28 cellular contexts compared by ENCODE assay signal in the genomic region with DNA sequence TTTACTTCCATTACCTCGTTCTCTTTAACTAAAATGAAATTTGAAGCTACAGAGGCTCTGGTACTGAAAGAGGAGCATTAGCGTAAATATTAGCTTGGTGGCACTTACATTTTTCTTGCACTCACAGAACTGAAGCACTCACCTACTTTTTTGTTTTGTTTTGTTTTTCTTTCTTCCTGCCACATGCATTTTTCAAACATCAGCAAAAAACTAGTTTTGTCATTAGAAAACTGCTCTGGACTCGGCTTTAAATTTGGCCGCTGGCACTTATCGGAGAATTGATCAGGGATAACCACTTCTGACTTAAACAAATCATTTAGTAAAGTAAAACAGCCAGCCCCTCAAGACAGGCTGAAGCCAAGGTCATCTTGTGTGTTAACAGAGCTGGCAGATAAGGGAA.
DNase-seq lines count a peak whose midpoint lies in the region; ATAC-seq and TF ChIP-seq lines count a peak whose summit lies in the region.
"Had no signal": no experiment of that assay in that cellular context is flagged by ENCODE, and none has a peak within 500 bp of the region (broad histone marks: within the 10 kb centered on the region; RNA-seq: fewer than 3 reads in every experiment).

No MANE protein-coding gene starts in this region.

- no peaks in the 10 kb centered on the region for H3K79me1 ChIP-seq in IMR-90 (ENCODE audit: low read depth in 1 of 2, low read length in 2 of 2)

- H3K4me1 ChIP-seq in left ventricle myocardium inferior: peaks cover 24% of the 10 kb centered on the region
- no peaks in the 10 kb centered on the region for H3K4me1 ChIP-seq in IMR-90 (ENCODE audit: control insufficient read depth, insufficient read depth, low read length)
- H3K4me1 ChIP-seq in mammary epithelial cell (ENCODE audit: insufficient read depth, low read length): no peaks in the 10 kb centered on the region
- H3K4me1 ChIP-seq: breast epithelium, parathyroid adenoma, right atrium auricular region, SJSA1, testis had no signal

- no peak for TF ChIP-seq CTCF in left ventricle myocardium inferior (IDR thresholded peaks at IDR 0.05; ENCODE audit: borderline replicate concordance)
- no peak for TF ChIP-seq CTCF in IMR-90 (conservative IDR thresholded peaks at IDR 0.05; ENCODE audit: low read depth, low read length)
- no peak for TF ChIP-seq CTCF in mammary epithelial cell (conservative IDR thresholded peaks at IDR 0.05 in 1 of 2, IDR thresholded peaks at IDR 0.05 in 1 of 2; ENCODE audit: extremely low read depth in 1 of 2, insufficient read depth in 1 of 2, low read depth in 1 of 2, low read length in 2 of 2)

- H4K20me1 ChIP-seq in IMR-90 (ENCODE audit: insufficient read depth, low read length): no peaks in the 10 kb centered on the region
- H4K20me1 ChIP-seq in mammary epithelial cell (ENCODE audit: insufficient read depth, low read length): no peaks in the 10 kb centered on the region

- ATAC-seq in Right ventricle myocardium superior (ENCODE audit: poor library complexity) (peak; percentile 40), IMR-90 (ENCODE audit: low read depth) (no peak)
- ATAC-seq in stimulated activated effector memory CD8-positive, alpha-beta T cell treated with anti-CD3 and anti-CD28 coated beads, Interleukin-12 subunit alpha, Interleukin-12 subunit beta, amount 100 ng/mL, for 72 hours: no peak
- ATAC-seq: esophagus mucosa, GM23338, mucosa of descending colon had no signal

- H3K27me3 Mint-ChIP-seq in activated naive CD8-positive, alpha-beta T cell: no peaks in the 10 kb centered on the region

- POLR2A ChIA-PET in IMR-90 (lab: Charles Lee; ENCODE audit: unreplicated experiment): no interaction called here

- no peak overlapping the region for H2BK15ac ChIP-seq in IMR-90 (ENCODE audit: low read depth, low read length)

- H2BK120ac ChIP-seq in IMR-90 (ENCODE audit: low read depth, low read length): no peak overlapping the region

- no peak overlapping the region for H3K23ac ChIP-seq in IMR-90 (ENCODE audit: low read depth, low read length)

- no peak overlapping the region for H2AK9ac ChIP-seq in IMR-90 (replicated peaks; ENCODE audit: low read depth, low read length, poor library complexity)

- H3K4ac ChIP-seq in IMR-90 (ENCODE audit: low read depth, low read length): no peak overlapping the region

- H3K36me3 Mint-ChIP-seq in activated naive CD8-positive, alpha-beta T cell: peaks cover 46% of the 10 kb centered on the region
- H3K36me3 Mint-ChIP-seq in stimulated activated effector memory CD8-positive, alpha-beta T cell treated with anti-CD3 and anti-CD28 coated beads, Interleukin-12 subunit alpha, Interleukin-12 subunit beta, amount 100 ng/mL, for 72 hours: peaks cover 87% of the 10 kb centered on the region

- no peaks in the 10 kb centered on the region for H3K9me3 Mint-ChIP-seq in activated naive CD8-positive, alpha-beta T cell (ENCODE audit: low read depth)
- no peaks in the 10 kb centered on the region for H3K9me3 Mint-ChIP-seq in stimulated activated effector memory CD8-positive, alpha-beta T cell treated with anti-CD3 and anti-CD28 coated beads, Interleukin-12 subunit alpha, Interleukin-12 subunit beta, amount 100 ng/mL, for 72 hours

- no peaks in the 10 kb centered on the region for H3K9me1 ChIP-seq in IMR-90 (ENCODE audit: insufficient read depth, low read length)

- H3K56ac ChIP-seq in IMR-90 (ENCODE audit: extremely low read depth, insufficient read depth, low read length): no peak overlapping the region

- H3K36me3 ChIP-seq in left ventricle myocardium inferior (peaks cover 87% of the 10 kb centered on the region), IMR-90 (ENCODE audit: control insufficient read depth, insufficient read depth, low read length) (no peaks in the 10 kb centered on the region; the same call in 1 of the 2 replicates), mammary epithelial cell (ENCODE audit: insufficient read depth, low read length) (no peaks in the 10 kb centered on the region)
- H3K36me3 ChIP-seq: breast epithelium, SJSA1 had no signal

- intact Hi-C loops in Right ventricle myocardium superior (cut with DNase I): no loop called here
- intact Hi-C loops in left ventricle myocardium inferior (cut with micrococcal nuclease): no loop called here
- intact Hi-C loops in IMR-90 (cut with micrococcal nuclease): no loop called here
- intact Hi-C loops in mammary epithelial cell (cut with micrococcal nuclease): no loop called here

- H4K5ac ChIP-seq in IMR-90 (ENCODE audit: low read depth, low read length): no peak overlapping the region

- H3K9me3 ChIP-seq in left ventricle myocardium inferior (replicated peaks): peaks cover 12% of the 10 kb centered on the region
- H3K9me3 ChIP-seq in IMR-90 (ENCODE audit: control insufficient read depth, insufficient read depth, low read length): peaks cover 3% of the 10 kb centered on the region; the same call in 1 of the 2 replicates
- peaks cover 20% of the 10 kb centered on the region for H3K9me3 ChIP-seq in mammary epithelial cell (replicated peaks; ENCODE audit: insufficient read depth, low read length)
- H3K9me3 ChIP-seq: mucosa of descending colon, SJSA1, testis had no signal

- H2AFZ ChIP-seq in IMR-90 (replicated peaks; ENCODE audit: low read length, poor library complexity): no peak overlapping the region
- no peak overlapping the region for H2AFZ ChIP-seq in mammary epithelial cell (ENCODE audit: low read depth, low read length)
- H2AFZ ChIP-seq: GM23338, parathyroid adenoma had no signal

- in situ Hi-C loops in IMR-90 (cut with MboI; ENCODE audit: low sequenced_read_pairs) (no loop called here), mammary epithelial cell (cut with MboI; ENCODE audit: low sequenced_read_pairs in 2 of 2) (no loop called here)

- dilution Hi-C loops in IMR-90 (cut with HindIII; ENCODE audit: low sequenced_read_pairs, unreplicated experiment): no loop called here
- dilution Hi-C loops in mammary epithelial cell (cut with HindIII; ENCODE audit: low sequenced_read_pairs): no loop called here

- no peak overlapping the region for H4K91ac ChIP-seq in IMR-90 (ENCODE audit: insufficient read depth, low read depth, low read length)

- H3K4me1 Mint-ChIP-seq in activated naive CD8-positive, alpha-beta T cell (ENCODE audit: low read depth): peaks cover 75% of the 10 kb centered on the region
- H3K4me1 Mint-ChIP-seq in stimulated activated effector memory CD8-positive, alpha-beta T cell treated with anti-CD3 and anti-CD28 coated beads, Interleukin-12 subunit alpha, Interleukin-12 subunit beta, amount 100 ng/mL, for 72 hours: peaks cover 49% of the 10 kb centered on the region
- H3K4me1 Mint-ChIP-seq: GM23338, neural crest cell had no signal

- no CpG with 5 or more reads among the region's 5 CpGs for WGBS in IMR-90 (ENCODE audit: extremely low coverage in 2 of 2, insufficient read length in 1 of 2), 2 experiments
- WGBS in mammary epithelial cell (ENCODE audit: low coverage, missing lambda C conversion rate): 93% methylated on average over 5 of the region's 5 CpGs

- no peak for TF ChIP-seq POLR2A in IMR-90 (IDR thresholded peaks at IDR 0.05; ENCODE audit: low read depth, low read length)

- H3K18ac ChIP-seq in IMR-90 (ENCODE audit: low read depth, low read length): no peak overlapping the region

- no peak overlapping the region for H2AK5ac ChIP-seq in IMR-90 (ENCODE audit: low read depth, low read length)

- no peak overlapping the region for H2BK5ac ChIP-seq in IMR-90 (ENCODE audit: low read depth, low read length, poor library complexity, severe bottlenecking)

- H3K4me3 Mint-ChIP-seq in activated naive CD8-positive, alpha-beta T cell: peak overlapping the region; percentile 35
- peak overlapping the region; percentile 56 for H3K4me3 Mint-ChIP-seq in stimulated activated effector memory CD8-positive, alpha-beta T cell treated with anti-CD3 and anti-CD28 coated beads, Interleukin-12 subunit alpha, Interleukin-12 subunit beta, amount 100 ng/mL, for 72 hours
- H3K4me3 Mint-ChIP-seq: GM23338, HFFc6, neural crest cell had no signal

- H3K27me3 ChIP-seq in left ventricle myocardium inferior (ENCODE audit: low read depth) (no peaks in the 10 kb centered on the region), IMR-90 (ENCODE audit: control insufficient read depth, insufficient read depth, low read length) (no peaks in the 10 kb centered on the region), mammary epithelial cell (ENCODE audit: insufficient read depth, low read length) (no peaks in the 10 kb centered on the region)
- H3K27me3 ChIP-seq: breast epithelium, heart left ventricle, right atrium auricular region, SJSA1, spleen, testis had no signal

- BruUV-seq in IMR-90 (replicated peaks; lab: Mats Ljungman, UMichigan) (no TSS peak), mammary epithelial cell (replicated peaks; lab: Mats Ljungman, UMichigan) (no TSS peak)

- H4K8ac ChIP-seq in IMR-90 (ENCODE audit: low read depth in 2 of 2, low read length in 2 of 2): no peak overlapping the region

- no peak for DNase-seq in Right ventricle myocardium superior
- DNase-seq in left ventricle myocardium inferior: no peak
- no peak for DNase-seq in IMR-90
- DNase-seq in stimulated activated effector memory CD8-positive, alpha-beta T cell treated with anti-CD3 and anti-CD28 coated beads, Interleukin-12 subunit alpha, Interleukin-12 subunit beta, amount 100 ng/mL, for 72 hours (ENCODE audit: low spot score in 2 of 2): no peak
- DNase-seq in nucleus accumbens (lab: John Stamatoyannopoulos, UW): no peak
- DNase-seq in mammary epithelial cell: no peak
- DNase-seq: activated CD4-positive, alpha-beta T cell treated with anti-CD3 and anti-CD28 coated beads for 1 hour; activated effector memory CD4-positive, alpha-beta T cell treated with Interleukin-2 at 50 U/mL for 16 hours; foreskin fibroblast; heart left ventricle; HFFc6; kidney glomerular epithelial cell; mucosa of descending colon; NCI-H1436 treated with DMSO at 0.1 percent for 48 hours; NCI-H345; NCI-H748 treated with DMSO at 0.1 percent for 48 hours; spleen; testis had no signal

- no peak overlapping the region for H3K4me3 ChIP-seq in left ventricle myocardium inferior
- no peak overlapping the region for H3K4me3 ChIP-seq in IMR-90 (ENCODE audit: insufficient read depth, low read depth, low read length)
- no peak overlapping the region for H3K4me3 ChIP-seq in mammary epithelial cell (replicated peaks in 1 of 3; ENCODE audit: insufficient read depth in 1 of 3, low read depth in 2 of 3, low read length in 3 of 3)
- H3K4me3 ChIP-seq: breast epithelium, GM23338, heart left ventricle, lung, mucosa of descending colon, right atrium auricular region, SJSA1, spleen, testis had no signal

- CTCF ChIA-PET in IMR-90 (lab: Yijun Ruan, JAX) (no interaction called here), mammary epithelial cell (lab: Charles Lee; ENCODE audit: low non-redundant PET) (no interaction called here)

- H3K14ac ChIP-seq in IMR-90 (replicated peaks; ENCODE audit: low read depth, low read length): no peak overlapping the region

- H3K79me2 ChIP-seq in mammary epithelial cell (ENCODE audit: insufficient read depth, low read length): no peaks in the 10 kb centered on the region
- H3K79me2 ChIP-seq: parathyroid adenoma had no signal

- no peak overlapping the region for H3K9ac ChIP-seq in IMR-90 (ENCODE audit: low read depth, low read length)
- H3K9ac ChIP-seq in mammary epithelial cell (ENCODE audit: insufficient read depth, low read length): no peak overlapping the region
- H3K9ac ChIP-seq: parathyroid adenoma had no signal

- H3K27ac ChIP-seq in left ventricle myocardium inferior (replicated peaks) (no peak overlapping the region), IMR-90 (ENCODE audit: insufficient read depth, low read length) (no peak overlapping the region), mammary epithelial cell (ENCODE audit: insufficient read depth, low read depth, low read length) (no peak overlapping the region)
- H3K27ac ChIP-seq: breast epithelium, heart left ventricle, HL-60, parathyroid adenoma, right atrium auricular region, SJSA1, testis had no signal

- H3K4me2 ChIP-seq in IMR-90 (ENCODE audit: low read depth, low read length) (no peak overlapping the region), mammary epithelial cell (ENCODE audit: insufficient read depth, low read depth, low read length) (no peak overlapping the region)
- H3K4me2 ChIP-seq: GM23338 had no signal

- peak overlapping the region; percentile 37 for H3K27ac Mint-ChIP-seq in activated naive CD8-positive, alpha-beta T cell
- peak overlapping the region; percentile 86 for H3K27ac Mint-ChIP-seq in stimulated activated effector memory CD8-positive, alpha-beta T cell treated with anti-CD3 and anti-CD28 coated beads, Interleukin-12 subunit alpha, Interleukin-12 subunit beta, amount 100 ng/mL, for 72 hours
- H3K27ac Mint-ChIP-seq: GM23338, HFFc6 had no signal

- TF ChIP-seq RAD21 in IMR-90 (IDR thresholded peaks at IDR 0.05; ENCODE audit: low read length): no peak

- no peak overlapping the region for H2BK20ac ChIP-seq in IMR-90 (ENCODE audit: low read depth, low read length)
